Comparison of ENCODE assay signal across 8 cellular contexts in genomic region chr1:176205322-176205914, GRCh38. TPM values are rescaled to one million over a fixed set of nuclear protein-coding genes. Genes with fewer than 3 reads are reported as not detected.
DNase-seq lines count a peak whose midpoint lies in the region; ATAC-seq and TF ChIP-seq lines count a peak whose summit lies in the region.

No MANE protein-coding gene starts in this region.

- H3K27ac Mint-ChIP-seq in activated CD8-positive, alpha-beta T cell treated with anti-CD3 and anti-CD28 coated beads, Interleukin-2, amount 10 ng/mL, durations not matched to agents 7 days and 5 days = peak overlapping the region; percentile 98

- peaks cover 75% of the 10 kb centered on the region for H3K79me2 ChIP-seq in HCT116 (ENCODE audit: insufficient read depth, low read length)

- H3K9ac ChIP-seq in HCT116 (ENCODE audit: low read length) = peak overlapping the region; percentile 68

- H2AFZ ChIP-seq in HCT116 (ENCODE audit: low read depth, low read length, poor library complexity, severe bottlenecking) = no peak overlapping the region

- H3K27ac ChIP-seq in HCT116 (ENCODE audit: low read depth, low read length) = no peak overlapping the region
- H3K27ac ChIP-seq in thoracic aorta = peak overlapping the region in 1 of 2 donors; percentile 95

- H3K27me3 ChIP-seq in HCT116 (ENCODE audit: insufficient read depth, low read length) (no peaks in the 10 kb centered on the region), thoracic aorta (replicated peaks; ENCODE audit: insufficient read depth) (no peaks in the 10 kb centered on the region)

- H3K9me2 ChIP-seq in HCT116 (ENCODE audit: insufficient read depth) = no peaks in the 10 kb centered on the region

- H3K36me3 ChIP-seq in HCT116 (ENCODE audit: control insufficient read depth in 1 of 2, insufficient read depth in 2 of 2, low read length in 2 of 2) = no peaks in the 10 kb centered on the region
- H3K36me3 ChIP-seq in thoracic aorta = no peaks in the 10 kb centered on the region

- POLR2A ChIA-PET in AG04449 (lab: Yijun Ruan, JAX) = interaction anchor here (0.5 to 0.6 kb wide), 2 partner anchors 690 to 1080 kb away, joined by 3 read pairs; no protein-coding TSS in a partner anchor
- POLR2A ChIA-PET in HCT116 (lab: Charles Lee) = no interaction called here
- POLR2A ChIA-PET in activated CD8-positive, alpha-beta T cell treated with anti-CD3 and anti-CD28 coated beads, Interleukin-2, amount 10 ng/mL, durations not matched to agents 7 days and 5 days (lab: Charles Lee) = no interaction called here

- H4K20me1 ChIP-seq in HCT116 (ENCODE audit: insufficient read depth) = peaks cover 4% of the 10 kb centered on the region; the same call in 1 of the 2 replicates

- ATAC-seq in HCT116 = no peak
- ATAC-seq in activated CD8-positive, alpha-beta T cell treated with anti-CD3 and anti-CD28 coated beads, Interleukin-2, amount 10 ng/mL, durations not matched to agents 7 days and 5 days = no peak
- no peak for ATAC-seq in thoracic aorta (ENCODE audit: insufficient number of reproducible peaks, low FRiP score, low read depth)
- ATAC-seq in HG02884 (IDR thresholded peaks at IDR 0.05; ENCODE audit: unreplicated experiment) = no peak

- TF ChIP-seq POLR2A in HCT116 (IDR thresholded peaks at IDR 0.05; ENCODE audit: borderline replicate concordance, extremely low read depth, insufficient read depth, insufficient read length) = no peak

- H3K4me1 ChIP-seq in HCT116 (ENCODE audit: control insufficient read depth in 1 of 2, insufficient read depth in 2 of 2, low read length in 2 of 2) (peaks cover 6 to 19% of the 10 kb centered on the region in 2 experiments; a peak in 3 of 4 replicates), thoracic aorta (ENCODE audit: control insufficient read depth in 1 of 2, low read depth in 2 of 2) (peaks cover 28 to 29% of the 10 kb centered on the region in 2 donors)

- no peak for DNase-seq in AG04449 (ENCODE audit: low read depth, low spot score)
- DNase-seq in HCT116 (ENCODE audit: low read depth, low spot score) = no peak
- no peak for DNase-seq in activated CD8-positive, alpha-beta T cell treated with anti-CD3 and anti-CD28 coated beads, Interleukin-2, amount 10 ng/mL, durations not matched to agents 7 days and 5 days
- peak; percentile 5 for DNase-seq in inferior parietal cortex (ENCODE audit: extremely low spot score)
- no peak for DNase-seq in thoracic aorta (ENCODE audit: low spot score)
- DNase-seq in iPS-NIHi7 (ENCODE audit: extremely low spot score) = no peak
- no peak for DNase-seq in T1000 (lab: John Stamatoyannopoulos, UW)

- CTCF ChIA-PET in AG04449 (lab: Yijun Ruan, JAX) = interaction anchor here (1.0 to 1.2 kb wide), 2 partner anchors 11 to 19 kb away, joined by 3 read pairs; no protein-coding TSS in a partner anchor
- CTCF ChIA-PET in HCT116 (lab: Charles Lee) = no interaction called here
- CTCF ChIA-PET in activated CD8-positive, alpha-beta T cell treated with anti-CD3 and anti-CD28 coated beads, Interleukin-2, amount 10 ng/mL, durations not matched to agents 7 days and 5 days (lab: Charles Lee) = interaction anchor here (1.2 kb wide), 1 partner anchor 10 kb away, joined by 4 read pairs; no protein-coding TSS in a partner anchor

- peak overlapping the region; percentile 78 for H3K4me2 ChIP-seq in HCT116 (ENCODE audit: low read length)

- H3K9me3 Mint-ChIP-seq in activated CD8-positive, alpha-beta T cell treated with anti-CD3 and anti-CD28 coated beads, Interleukin-2, amount 10 ng/mL, durations not matched to agents 7 days and 5 days (ENCODE audit: insufficient read depth) = no peaks in the 10 kb centered on the region

- H3K4me1 Mint-ChIP-seq in activated CD8-positive, alpha-beta T cell treated with anti-CD3 and anti-CD28 coated beads, Interleukin-2, amount 10 ng/mL, durations not matched to agents 7 days and 5 days (ENCODE audit: low read depth) = peaks cover 32% of the 10 kb centered on the region

- no peak for TF ChIP-seq RAD21 in HCT116 (IDR thresholded peaks at IDR 0.05; ENCODE audit: low read depth)

- RAD21 ChIA-PET in HCT116 (lab: Charles Lee; ENCODE audit: low non-redundant PET in 1 of 2, low total read pairs in 2 of 2, uncharacterized antibody in 2 of 2, unreplicated experiment in 2 of 2) = no interaction called here

- no peak for TF ChIP-seq CTCF in AG04449 (IDR thresholded peaks at IDR 0.05; ENCODE audit: insufficient read depth, low read length, missing control alignments)
- TF ChIP-seq CTCF in HCT116 (IDR thresholded peaks at IDR 0.05 in 2 of 3, conservative IDR thresholded peaks at IDR 0.05 in 1 of 3; ENCODE audit: borderline replicate concordance in 1 of 3, insufficient read depth in 1 of 3, low read depth in 2 of 3, low read length in 2 of 3) = no peak
- no peak for TF ChIP-seq CTCF in thoracic aorta (IDR thresholded peaks at IDR 0.05)

- BruUV-seq in HCT116 (replicated peaks; lab: Mats Ljungman, UMichigan) = no TSS peak

- H3K27me3 Mint-ChIP-seq in activated CD8-positive, alpha-beta T cell treated with anti-CD3 and anti-CD28 coated beads, Interleukin-2, amount 10 ng/mL, durations not matched to agents 7 days and 5 days (ENCODE audit: low read depth) = no peaks in the 10 kb centered on the region

- no peaks in the 10 kb centered on the region for H3K9me3 ChIP-seq in HCT116 (ENCODE audit: control insufficient read depth in 1 of 2, insufficient read depth in 1 of 2, low read depth in 1 of 2, low read length in 2 of 2)
- no peaks in the 10 kb centered on the region for H3K9me3 ChIP-seq in thoracic aorta

- intact Hi-C loops in HCT116 (cut with micrococcal nuclease) = no loop called here

- peak overlapping the region; percentile 100 for H3K4me3 Mint-ChIP-seq in activated CD8-positive, alpha-beta T cell treated with anti-CD3 and anti-CD28 coated beads, Interleukin-2, amount 10 ng/mL, durations not matched to agents 7 days and 5 days

- H3K36me3 Mint-ChIP-seq in activated CD8-positive, alpha-beta T cell treated with anti-CD3 and anti-CD28 coated beads, Interleukin-2, amount 10 ng/mL, durations not matched to agents 7 days and 5 days (ENCODE audit: low read depth) = peaks cover 17% of the 10 kb centered on the region

- peak overlapping the region; percentile 87 for H3K4me3 ChIP-seq in AG04449 (ENCODE audit: low read depth, low read length)
- peak overlapping the region; percentile 73 to 93 for H3K4me3 ChIP-seq in HCT116 (replicated peaks in 1 of 2; ENCODE audit: low read depth in 1 of 2, low read length in 2 of 2)
- H3K4me3 ChIP-seq in thoracic aorta = peak overlapping the region; percentile 87

TF ChIP-seq in HCT116, 20 proteins besides CTCF, POLR2A, EP300 and RAD21:
- TF ChIP-seq CEBPB (IDR thresholded peaks at IDR 0.05; ENCODE audit: low read depth) (no peak), FOSL1 (IDR thresholded peaks at IDR 0.05; ENCODE audit: low read depth) (no peak), ZNF274 (IDR thresholded peaks at IDR 0.05; ENCODE audit: low read depth, low read length) (no peak), ELF1 (IDR thresholded peaks at IDR 0.05; ENCODE audit: borderline replicate concordance, low read depth) (no peak), MAX (IDR thresholded peaks at IDR 0.05) (no peak), EZH2phosphoT487 (IDR thresholded peaks at IDR 0.05; ENCODE audit: borderline replicate concordance) (no peak), POLR2AphosphoS5 (IDR thresholded peaks at IDR 0.05; ENCODE audit: low read depth, low read length) (no peak), ATF3 (IDR thresholded peaks at IDR 0.05) (no peak), SIN3A (IDR thresholded peaks at IDR 0.05; ENCODE audit: low read depth) (no peak), YY1 (IDR thresholded peaks at IDR 0.05; ENCODE audit: extremely low read depth, insufficient replicate concordance, low read depth, low read length) (no peak), JUND (IDR thresholded peaks at IDR 0.05) (no peak)

RNA-seq across cellular contexts. Expression of gene COP1, which starts 1.7 kb away (rescaled TPM):
- total RNA-seq in HCT116 (2021; ENCODE audit: unreplicated experiment) (33.1 TPM), thoracic aorta (10 to 100 TPM; 62.2 to 68.6 TPM)
- 15.2 and 18.3 TPM in 2 replicates for polyA plus RNA-seq in HCT116 (2012)
- total RNA-seq in activated CD8-positive, alpha-beta T cell treated with anti-CD3 and anti-CD28 coated beads, Interleukin-2, amount 10 ng/mL, durations not matched to agents 7 days and 5 days = 10 to 100 TPM; 41.7 to 48.3 TPM
